Comparison of ENCODE assay signal across 8 cellular contexts in genomic region chr15:40046721-40047412, GRCh38. TPM values are rescaled to one million over a fixed set of nuclear protein-coding genes. Genes with fewer than 3 reads are reported as not detected.
DNase-seq lines count a peak whose midpoint lies in the region; ATAC-seq and TF ChIP-seq lines count a peak whose summit lies in the region.

No MANE protein-coding gene starts in this region.

- intact Hi-C loops in adrenal gland (cut with DNase I) (loop anchor here (5.0 to 10.0 kb wide), 3 partner anchors 118 to 228 kb away; partner anchors contain the start of gene BUB1B (in 1 of the 2)), lower lobe of right lung (cut with DNase I) (loop anchor here (10.0 kb wide), 2 partner anchors 58 to 228 kb away; partner anchors contain the start of gene BMF), aorta (cut with DNase I) (loop anchor here (2.0 to 10.0 kb wide), 6 partner anchors 60 to 378 kb away; partner anchors contain the start of genes BMF (in 1 of the 2) and BUB1B (in 1 of the 2))

- H3K27me3 ChIP-seq in ACC112 (ENCODE audit: insufficient read depth, low read length) (no peaks in the 10 kb centered on the region), GM23248 (replicated peaks; ENCODE audit: insufficient read depth) (no peaks in the 10 kb centered on the region), adrenal gland (no peaks in the 10 kb centered on the region), lower lobe of right lung (ENCODE audit: low read depth) (no peaks in the 10 kb centered on the region), aorta (ENCODE audit: control insufficient read depth in 1 of 2, insufficient read depth in 2 of 2, low read length in 1 of 2) (no peaks in the 10 kb centered on the region)

- no peaks in the 10 kb centered on the region for H4K20me1 ChIP-seq in GM23248 (ENCODE audit: insufficient read depth)

- H3K4me1 ChIP-seq in ACC112 (ENCODE audit: control insufficient read depth, insufficient read depth, low read length, unreplicated experiment) = peaks cover 31% of the 10 kb centered on the region
- peaks cover 31% of the 10 kb centered on the region for H3K4me1 ChIP-seq in GM23248 (ENCODE audit: insufficient read depth)
- peaks cover 23 to 33% of the 10 kb centered on the region in 2 donors for H3K4me1 ChIP-seq in adrenal gland (replicated peaks in 1 of 2)
- H3K4me1 ChIP-seq in lower lobe of right lung = peaks cover 51% of the 10 kb centered on the region
- H3K4me1 ChIP-seq in aorta (ENCODE audit: control insufficient read depth in 1 of 2, insufficient read depth in 2 of 2, low read length in 2 of 2) = no peaks in the 10 kb centered on the region

- H3K9me3 ChIP-seq in GM23248 (ENCODE audit: low read depth) = no peaks in the 10 kb centered on the region
- H3K9me3 ChIP-seq in adrenal gland (replicated peaks in 1 of 3) = no peaks in the 10 kb centered on the region
- H3K9me3 ChIP-seq in lower lobe of right lung = no peaks in the 10 kb centered on the region
- no peaks in the 10 kb centered on the region for H3K9me3 ChIP-seq in aorta (ENCODE audit: control insufficient read depth, low read length)

- no peak overlapping the region for H2AFZ ChIP-seq in ACC112 (ENCODE audit: low read length, unreplicated experiment)
- no peak overlapping the region for H2AFZ ChIP-seq in GM23248

- H3K27ac ChIP-seq in ACC112 (ENCODE audit: low read depth, low read length) = peak overlapping the region; percentile 84
- H3K27ac ChIP-seq in GM23248 = peak overlapping the region; percentile 66
- H3K27ac ChIP-seq in adrenal gland = peak overlapping the region; percentile 9 to 87 (median 47)
- H3K27ac ChIP-seq in lower lobe of right lung = peak overlapping the region; percentile 72
- H3K27ac ChIP-seq in aorta (ENCODE audit: low read depth in 1 of 2, low read length in 2 of 2) = no peak overlapping the region

- no peak for TF ChIP-seq CTCF in adrenal gland (IDR thresholded peaks at IDR 0.05)
- TF ChIP-seq CTCF in lower lobe of right lung (IDR thresholded peaks at IDR 0.05) = no peak

- no peaks in the 10 kb centered on the region for H3K9me2 ChIP-seq in GM23248 (ENCODE audit: insufficient read depth)

- H3K79me2 ChIP-seq in ACC112 (ENCODE audit: control insufficient read depth, insufficient read depth, low read length, unreplicated experiment) (no peaks in the 10 kb centered on the region), GM23248 (ENCODE audit: insufficient read depth) (no peaks in the 10 kb centered on the region)

- 44 to 47% methylated on average over 4 to 5 of the region's 5 CpGs for WGBS in GM23248 (ENCODE audit: low coverage in 1 of 2, low lambda C conversion rate in 2 of 2, missing lambda C conversion rate in 2 of 2), 2 experiments
- 51 to 80% (median 65%) methylated on average over 4 to 5 of the region's 5 CpGs for WGBS in adrenal gland, 4 donors
- 93% methylated on average over 5 of the region's 5 CpGs for WGBS in aorta, 2 donors

- peak overlapping the region; percentile 18 for H3K4me2 ChIP-seq in GM23248 (ENCODE audit: unreplicated experiment)

- DNase-seq in GM23248 (peak; percentile 86), adrenal gland (peak in 2 of 7 donors; percentile 24 to 46), lower lobe of right lung (no peak), dedifferentiated amniotic fluid mesenchymal stem cell (ENCODE audit: extremely low spot score) (no peak), HuH-7 (ENCODE audit: low spot score) (no peak), aorta (no peak)

- in situ Hi-C loops in GM23248 (cut with MboI) = loop anchor here (10.0 kb wide), 2 partner anchors 168 to 228 kb away; no protein-coding TSS in a partner anchor

- TF ChIP-seq POLR2A in adrenal gland (IDR thresholded peaks at IDR 0.05) = no peak

- peaks cover 13% of the 10 kb centered on the region for H3F3A ChIP-seq in GM23248 (ENCODE audit: insufficient read depth)

- H3K4me3 ChIP-seq in ACC112 (ENCODE audit: low read depth, low read length) = peak overlapping the region; percentile 33; the same call in 1 of the 2 replicates
- H3K4me3 ChIP-seq in GM23248 = no peak overlapping the region
- H3K4me3 ChIP-seq in adrenal gland = no peak overlapping the region
- no peak overlapping the region for H3K4me3 ChIP-seq in lower lobe of right lung
- H3K4me3 ChIP-seq in aorta (ENCODE audit: low read length in 2 of 2) = no peak overlapping the region

- H3K9ac ChIP-seq in GM23248 = no peak overlapping the region

- ATAC-seq in lower lobe of right lung (no peak), GM19035 (IDR thresholded peaks at IDR 0.05; ENCODE audit: unreplicated experiment) (no peak), aorta (ENCODE audit: low FRiP score) (no peak)

- H3K36me3 ChIP-seq in ACC112 (ENCODE audit: insufficient read depth, low read length) = no peaks in the 10 kb centered on the region
- H3K36me3 ChIP-seq in GM23248 (ENCODE audit: low read depth) = no peaks in the 10 kb centered on the region
- no peaks in the 10 kb centered on the region for H3K36me3 ChIP-seq in adrenal gland (replicated peaks in 1 of 2)
- no peaks in the 10 kb centered on the region for H3K36me3 ChIP-seq in lower lobe of right lung
- no peaks in the 10 kb centered on the region for H3K36me3 ChIP-seq in aorta (ENCODE audit: control insufficient read depth in 1 of 2, insufficient read depth in 2 of 2, low read length in 1 of 2)

RNA-seq across cellular contexts. Expression of gene SRP14, which starts 7.9 kb away (rescaled TPM):
- 257 and 282 TPM in 2 replicates for total RNA-seq in GM23248 (2014; rRNA removed; shearing (Covaris generic))
- polyA plus RNA-seq in GM23248 (2016; fragmentation: Nextera tagmentation; extraction: Ambion mirVana) (789 and 796 TPM in 2 replicates), adrenal gland (100 to 1,000 TPM; 352 to 989 (median 549) TPM), aorta (100 to 1,000 TPM; 367 to 437 TPM)
- total RNA-seq in adrenal gland (100 to 1,000 TPM; 173 to 689 (median 275) TPM), lower lobe of right lung (138 TPM), aorta (100 to 1,000 TPM; 154 to 161 TPM)

Comparison
In these comparisons a context has a peak if more than half of its experiments do, and no peak if none do; other contexts are left out.
1. H3K27ac ChIP-seq: peak in ACC112 (single experiment), GM23248 (single experiment), adrenal gland (5 of 5) and lower lobe of right lung (single experiment); none in aorta (0 of 2).